In the genomic region with DNA sequence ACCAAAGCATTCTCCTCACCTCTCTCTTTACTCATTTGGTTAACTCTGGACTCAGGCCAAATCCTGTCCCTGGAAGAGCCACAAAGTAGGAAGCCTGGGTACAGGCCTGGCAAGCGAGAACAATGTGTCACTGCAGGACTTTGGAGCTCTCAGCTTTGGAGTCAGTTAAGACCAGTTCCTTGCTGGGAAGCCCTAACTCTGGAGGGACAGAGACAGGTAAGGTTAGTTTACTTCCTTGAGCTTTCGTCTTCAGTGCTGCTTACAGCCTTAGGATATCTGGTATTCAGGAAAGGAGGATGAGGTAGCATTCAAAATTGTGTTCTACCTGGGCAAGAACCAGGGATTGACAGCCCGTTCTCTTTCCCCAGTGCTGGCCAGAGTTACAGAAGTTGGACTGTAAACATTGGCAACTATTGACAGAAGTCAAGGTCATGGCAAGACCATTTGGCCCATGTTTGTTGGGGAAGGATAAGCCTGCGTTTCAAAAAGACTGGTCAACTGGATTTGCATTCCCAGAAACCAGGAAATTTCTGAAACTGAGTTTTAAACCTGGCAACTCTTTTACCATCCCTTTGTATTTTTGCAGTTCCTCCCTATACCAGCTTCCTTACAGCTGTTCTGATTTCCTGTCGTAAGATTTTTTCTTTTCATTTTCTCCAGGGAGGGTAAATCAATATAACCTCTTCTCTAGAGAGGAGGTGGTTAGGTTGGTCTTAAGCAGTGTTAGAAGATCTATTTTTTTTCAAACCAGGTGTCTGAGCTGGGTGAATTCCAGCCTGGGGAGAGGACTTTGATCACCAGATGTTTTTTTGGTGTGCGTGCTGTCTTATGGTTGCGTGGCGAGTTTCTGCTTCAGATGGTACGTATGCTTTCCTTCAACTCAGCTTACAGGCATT, we compare ENCODE assay signal across 1 cellular context.
A peak's percentile ranks its signal among the peaks of the same experiment; 100 is the strongest.
TF ChIP-seq lines count a peak whose summit lies in the region.

A gene with protein sequence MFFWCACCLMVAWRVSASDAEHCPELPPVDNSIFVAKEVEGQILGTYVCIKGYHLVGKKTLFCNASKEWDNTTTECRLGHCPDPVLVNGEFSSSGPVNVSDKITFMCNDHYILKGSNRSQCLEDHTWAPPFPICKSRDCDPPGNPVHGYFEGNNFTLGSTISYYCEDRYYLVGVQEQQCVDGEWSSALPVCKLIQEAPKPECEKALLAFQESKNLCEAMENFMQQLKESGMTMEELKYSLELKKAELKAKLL (plus strand): TSS at position 130 of the 896 bp plus-strand sequence. CDS start 672 bp downstream, at position 802.

TF ChIP-seq in GM12878, 131 proteins besides CTCF, POLR2A, EP300 and RAD21:
- TF ChIP-seq, protein P1, sequence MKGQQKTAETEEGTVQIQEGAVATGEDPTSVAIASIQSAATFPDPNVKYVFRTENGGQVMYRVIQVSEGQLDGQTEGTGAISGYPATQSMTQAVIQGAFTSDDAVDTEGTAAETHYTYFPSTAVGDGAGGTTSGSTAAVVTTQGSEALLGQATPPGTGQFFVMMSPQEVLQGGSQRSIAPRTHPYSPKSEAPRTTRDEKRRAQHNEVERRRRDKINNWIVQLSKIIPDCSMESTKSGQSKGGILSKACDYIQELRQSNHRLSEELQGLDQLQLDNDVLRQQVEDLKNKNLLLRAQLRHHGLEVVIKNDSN (IDR thresholded peaks at IDR 0.05; ENCODE audit: borderline replicate concordance, extremely low read length, insufficient read depth, low read depth, low read length) = no peak
- TF ChIP-seq, protein P2, sequence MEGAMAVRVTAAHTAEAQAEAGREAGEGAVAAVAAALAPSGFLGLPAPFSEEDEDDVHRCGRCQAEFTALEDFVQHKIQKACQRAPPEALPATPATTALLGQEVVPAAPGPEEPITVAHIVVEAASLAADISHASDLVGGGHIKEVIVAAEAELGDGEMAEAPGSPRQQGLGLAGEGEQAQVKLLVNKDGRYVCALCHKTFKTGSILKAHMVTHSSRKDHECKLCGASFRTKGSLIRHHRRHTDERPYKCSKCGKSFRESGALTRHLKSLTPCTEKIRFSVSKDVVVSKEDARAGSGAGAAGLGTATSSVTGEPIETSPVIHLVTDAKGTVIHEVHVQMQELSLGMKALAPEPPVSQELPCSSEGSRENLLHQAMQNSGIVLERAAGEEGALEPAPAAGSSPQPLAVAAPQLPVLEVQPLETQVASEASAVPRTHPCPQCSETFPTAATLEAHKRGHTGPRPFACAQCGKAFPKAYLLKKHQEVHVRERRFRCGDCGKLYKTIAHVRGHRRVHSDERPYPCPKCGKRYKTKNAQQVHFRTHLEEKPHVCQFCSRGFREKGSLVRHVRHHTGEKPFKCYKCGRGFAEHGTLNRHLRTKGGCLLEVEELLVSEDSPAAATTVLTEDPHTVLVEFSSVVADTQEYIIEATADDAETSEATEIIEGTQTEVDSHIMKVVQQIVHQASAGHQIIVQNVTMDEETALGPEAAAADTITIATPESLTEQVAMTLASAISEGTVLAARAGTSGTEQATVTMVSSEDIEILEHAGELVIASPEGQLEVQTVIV (IDR thresholded peaks at IDR 0.05; ENCODE audit: borderline replicate concordance, partially characterized antibody) = no peak
- TF ChIP-seq MEF2A (IDR thresholded peaks at IDR 0.05; ENCODE audit: insufficient read depth, low read depth, low read length) = no peak
- TF ChIP-seq RUNX3 (IDR thresholded peaks at IDR 0.05; ENCODE audit: low read length) = peak; percentile 27; the same call in 1 of the 2 replicates
- TF ChIP-seq NFIC (IDR thresholded peaks at IDR 0.05; ENCODE audit: low read depth, low read length) = peak; percentile 30; the same call in 1 of the 2 replicates
- peak; percentile 64; the same call in 1 of the 2 replicates for TF ChIP-seq TCF12 (IDR thresholded peaks at IDR 0.05; ENCODE audit: low read depth, low read length)
- 0 out of 2 replicates have a peak, but pooled peaks have one; percentile 18 for TF ChIP-seq FOXM1 (IDR thresholded peaks at IDR 0.05; ENCODE audit: low read depth, low read length)
- no peak for TF ChIP-seq FOXK2 (IDR thresholded peaks at IDR 0.05)
- TF ChIP-seq CEBPB (IDR thresholded peaks at IDR 0.05; ENCODE audit: borderline replicate concordance in 1 of 2, low read depth in 2 of 2, low read length in 2 of 2) = no peak
TF ChIP-seq in GM12878: peak in this region for 4.
